ENCODE assay signal across 16 cellular contexts in genomic region chr21:28421716-28422480, GRCh38.
DNase-seq lines count a peak whose midpoint lies in the region; ATAC-seq and TF ChIP-seq lines count a peak whose summit lies in the region.
"Had no signal": no experiment of that assay in that cellular context is flagged by ENCODE, and none has a peak within 500 bp of the region (broad histone marks: within the 10 kb centered on the region; RNA-seq: fewer than 3 reads in every experiment).

No MANE protein-coding gene starts in this region.

- H3K27me3 ChIP-seq in ACC112 (ENCODE audit: insufficient read depth, low read length) (no peaks in the 10 kb centered on the region), osteoblast (ENCODE audit: insufficient read depth, low read length) (no peaks in the 10 kb centered on the region), left lung (no peaks in the 10 kb centered on the region)
- H3K27me3 ChIP-seq: tibial nerve had no signal

- H3K4me3 Mint-ChIP-seq in HFFc6: no peak overlapping the region

- H3K4me1 Mint-ChIP-seq in HFFc6 (ENCODE audit: low read depth): peaks cover 55% of the 10 kb centered on the region

- H3K27ac ChIP-seq in ACC112 (ENCODE audit: low read depth, low read length) (peak overlapping the region; percentile 84), osteoblast (ENCODE audit: low read depth, low read length) (peak overlapping the region; percentile 91), left lung (peak overlapping the region in 1 of 2 donors; percentile 16)
- H3K27ac ChIP-seq: A549 had no signal

- H3K4me1 ChIP-seq in ACC112 (ENCODE audit: control insufficient read depth, insufficient read depth, low read length, unreplicated experiment): peaks cover 44% of the 10 kb centered on the region
- H3K4me1 ChIP-seq in osteoblast (ENCODE audit: insufficient read depth, low read length): peaks cover 42% of the 10 kb centered on the region
- no peaks in the 10 kb centered on the region for H3K4me1 ChIP-seq in left lung
- H3K4me1 ChIP-seq: A549 had no signal

- H3K79me2 ChIP-seq in ACC112 (ENCODE audit: control insufficient read depth, insufficient read depth, low read length, unreplicated experiment) (no peaks in the 10 kb centered on the region), osteoblast (ENCODE audit: insufficient read depth, low read length) (no peaks in the 10 kb centered on the region)

- intact Hi-C loops in left lung (cut with DNase I): no loop called here

- H3K27ac Mint-ChIP-seq in HFFc6: peak overlapping the region; percentile 81
- H3K27ac Mint-ChIP-seq: progenitor cell of endocrine pancreas had no signal

- H3K36me3 Mint-ChIP-seq in HFFc6 (ENCODE audit: low read depth): no peaks in the 10 kb centered on the region; the same call in 1 of the 2 replicates

- H3K27me3 Mint-ChIP-seq in HFFc6 (ENCODE audit: insufficient read depth): no peaks in the 10 kb centered on the region
- H3K27me3 Mint-ChIP-seq: progenitor cell of endocrine pancreas had no signal

- no peaks in the 10 kb centered on the region for H3K9me3 Mint-ChIP-seq in HFFc6

- DNase-seq in HFFc6: peak; percentile 18
- DNase-seq in epithelial cell of esophagus (ENCODE audit: low read depth): peak; percentile 40
- peak; percentile 78 for DNase-seq in osteoblast (ENCODE audit: insufficient read length, low spot score, missing footprints)
- no peak for DNase-seq in left lung
- no peak for DNase-seq in activated CD4-positive, alpha-beta T cell treated with anti-CD3 and anti-CD28 coated beads for 48 hours
- DNase-seq: activated gamma-delta T cell treated with Interleukin-2 at 50 U/mL for 16 hours; effector memory CD4-positive, alpha-beta T cell; head of caudate nucleus; NCI-H1694 treated with DMSO at 0.1 percent for 48 hours; OCI-M1 had no signal

- H3K36me3 ChIP-seq in ACC112 (ENCODE audit: insufficient read depth, low read length): no peaks in the 10 kb centered on the region
- no peaks in the 10 kb centered on the region for H3K36me3 ChIP-seq in osteoblast (ENCODE audit: insufficient read depth, low read length)
- no peaks in the 10 kb centered on the region for H3K36me3 ChIP-seq in left lung
- H3K36me3 ChIP-seq: tibial nerve had no signal

- H2AFZ ChIP-seq in ACC112 (ENCODE audit: low read length, unreplicated experiment) (peak overlapping the region; percentile 83), osteoblast (ENCODE audit: low read length) (peak overlapping the region; percentile 23)

- H4K20me1 ChIP-seq in osteoblast (ENCODE audit: insufficient read depth, low read length): no peaks in the 10 kb centered on the region

- H3K9me3 ChIP-seq in osteoblast (ENCODE audit: low read depth, low read length): no peaks in the 10 kb centered on the region
- H3K9me3 ChIP-seq in left lung: no peaks in the 10 kb centered on the region
- H3K9me3 ChIP-seq: A549, tibial nerve had no signal

- ATAC-seq in left lung (no peak), HG02840 (IDR thresholded peaks at IDR 0.05; ENCODE audit: low FRiP score, unreplicated experiment) (no peak), GM18861 (IDR thresholded peaks at IDR 0.05; ENCODE audit: unreplicated experiment) (no peak)
- ATAC-seq: A549 had no signal

- H3K4me2 ChIP-seq in osteoblast (ENCODE audit: insufficient read depth, low read length): no peak overlapping the region
- H3K4me2 ChIP-seq: A549 had no signal

- TF ChIP-seq CTCF in HFFc6 (IDR thresholded peaks at IDR 0.05) (no peak), epithelial cell of esophagus (IDR thresholded peaks at IDR 0.05; ENCODE audit: insufficient read depth, low read depth, low read length, missing control alignments) (no peak), osteoblast (IDR thresholded peaks at IDR 0.05; ENCODE audit: extremely low read depth, low read depth, low read length) (no peak), left lung (IDR thresholded peaks at IDR 0.05) (no peak)

- H3K4me3 ChIP-seq in ACC112 (ENCODE audit: low read depth, low read length): no peak overlapping the region
- H3K4me3 ChIP-seq in epithelial cell of esophagus (ENCODE audit: low read length): no peak overlapping the region
- H3K4me3 ChIP-seq in osteoblast (ENCODE audit: insufficient read depth, low read length): no peak overlapping the region
- no peak overlapping the region for H3K4me3 ChIP-seq in left lung
- H3K4me3 ChIP-seq: A549, tibial nerve had no signal

Comparison
In these comparisons a context has a peak if more than half of its experiments do, and no peak if none do; other contexts are left out.
1. DNase-seq: peak in HFFc6 (single experiment), epithelial cell of esophagus (single experiment) and osteoblast (single experiment); none in left lung (0 of 2) and activated CD4-positive, alpha-beta T cell treated with anti-CD3 and anti-CD28 coated beads for 48 hours (single experiment).